1 cellular context compared by ENCODE assay signal in the genomic region with DNA sequence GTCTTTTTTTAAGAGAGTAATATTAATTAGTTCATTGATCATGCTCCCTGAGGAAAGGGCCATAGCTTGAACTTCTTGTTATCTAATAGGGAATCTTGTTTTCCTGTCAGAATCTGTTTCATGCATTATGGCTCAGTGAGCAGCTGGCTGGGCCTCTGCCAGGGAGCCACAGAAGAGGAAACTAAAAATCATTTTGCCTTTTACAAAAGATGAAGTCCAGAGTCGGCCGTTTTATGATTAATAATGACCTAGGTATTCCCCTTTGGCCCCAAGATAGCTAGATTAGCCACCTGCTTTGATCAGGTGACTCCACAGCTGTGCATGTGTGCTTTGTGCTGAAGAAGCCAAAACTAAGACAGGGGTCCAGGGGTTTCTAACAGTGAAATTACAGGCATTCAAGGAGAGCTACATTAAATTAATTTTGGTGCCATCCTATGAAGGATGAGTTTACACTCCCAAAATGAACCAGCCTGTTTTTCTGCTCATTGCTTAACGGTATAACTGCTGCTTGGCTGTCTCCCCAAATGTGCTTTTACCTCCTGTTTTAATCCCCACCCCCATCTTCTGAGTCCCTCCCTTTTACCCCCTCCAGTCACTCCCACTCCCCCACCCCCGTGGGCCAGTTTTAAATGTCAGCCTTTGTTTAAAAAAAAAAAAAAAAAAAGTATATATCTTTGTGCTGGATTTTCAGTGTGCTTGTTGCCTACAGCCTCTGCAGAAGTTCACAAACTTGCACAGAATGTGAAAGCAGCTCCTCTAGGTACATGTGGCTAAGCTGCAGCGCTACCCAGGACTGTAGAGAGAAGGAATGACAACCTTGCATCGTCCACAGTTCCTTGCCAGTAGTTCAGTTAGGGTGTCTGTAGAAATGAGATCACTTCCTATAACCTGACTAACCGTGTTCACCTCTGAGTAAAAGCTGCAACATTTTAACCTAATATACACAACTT.
TF ChIP-seq lines count a peak whose summit lies in the region.

No MANE protein-coding gene starts in this region.

TF ChIP-seq in GM12878, 131 proteins besides CTCF, POLR2A, EP300 and RAD21 (continued from another document and continues in another):
- TF ChIP-seq, protein P1, sequence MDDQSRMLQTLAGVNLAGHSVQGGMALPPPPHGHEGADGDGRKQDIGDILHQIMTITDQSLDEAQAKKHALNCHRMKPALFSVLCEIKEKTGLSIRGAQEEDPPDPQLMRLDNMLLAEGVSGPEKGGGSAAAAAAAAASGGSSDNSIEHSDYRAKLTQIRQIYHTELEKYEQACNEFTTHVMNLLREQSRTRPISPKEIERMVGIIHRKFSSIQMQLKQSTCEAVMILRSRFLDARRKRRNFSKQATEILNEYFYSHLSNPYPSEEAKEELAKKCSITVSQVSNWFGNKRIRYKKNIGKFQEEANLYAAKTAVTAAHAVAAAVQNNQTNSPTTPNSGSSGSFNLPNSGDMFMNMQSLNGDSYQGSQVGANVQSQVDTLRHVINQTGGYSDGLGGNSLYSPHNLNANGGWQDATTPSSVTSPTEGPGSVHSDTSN (IDR thresholded peaks at IDR 0.05; ENCODE audit: insufficient replicate concordance, low read depth, low read length) = peak; percentile 9
- no peak; the same call in 1 of the 2 replicates for TF ChIP-seq MTA3 (IDR thresholded peaks at IDR 0.05; ENCODE audit: borderline replicate concordance, low read length)
- no peak for TF ChIP-seq FOXK2 (IDR thresholded peaks at IDR 0.05)
- TF ChIP-seq, protein P2, sequence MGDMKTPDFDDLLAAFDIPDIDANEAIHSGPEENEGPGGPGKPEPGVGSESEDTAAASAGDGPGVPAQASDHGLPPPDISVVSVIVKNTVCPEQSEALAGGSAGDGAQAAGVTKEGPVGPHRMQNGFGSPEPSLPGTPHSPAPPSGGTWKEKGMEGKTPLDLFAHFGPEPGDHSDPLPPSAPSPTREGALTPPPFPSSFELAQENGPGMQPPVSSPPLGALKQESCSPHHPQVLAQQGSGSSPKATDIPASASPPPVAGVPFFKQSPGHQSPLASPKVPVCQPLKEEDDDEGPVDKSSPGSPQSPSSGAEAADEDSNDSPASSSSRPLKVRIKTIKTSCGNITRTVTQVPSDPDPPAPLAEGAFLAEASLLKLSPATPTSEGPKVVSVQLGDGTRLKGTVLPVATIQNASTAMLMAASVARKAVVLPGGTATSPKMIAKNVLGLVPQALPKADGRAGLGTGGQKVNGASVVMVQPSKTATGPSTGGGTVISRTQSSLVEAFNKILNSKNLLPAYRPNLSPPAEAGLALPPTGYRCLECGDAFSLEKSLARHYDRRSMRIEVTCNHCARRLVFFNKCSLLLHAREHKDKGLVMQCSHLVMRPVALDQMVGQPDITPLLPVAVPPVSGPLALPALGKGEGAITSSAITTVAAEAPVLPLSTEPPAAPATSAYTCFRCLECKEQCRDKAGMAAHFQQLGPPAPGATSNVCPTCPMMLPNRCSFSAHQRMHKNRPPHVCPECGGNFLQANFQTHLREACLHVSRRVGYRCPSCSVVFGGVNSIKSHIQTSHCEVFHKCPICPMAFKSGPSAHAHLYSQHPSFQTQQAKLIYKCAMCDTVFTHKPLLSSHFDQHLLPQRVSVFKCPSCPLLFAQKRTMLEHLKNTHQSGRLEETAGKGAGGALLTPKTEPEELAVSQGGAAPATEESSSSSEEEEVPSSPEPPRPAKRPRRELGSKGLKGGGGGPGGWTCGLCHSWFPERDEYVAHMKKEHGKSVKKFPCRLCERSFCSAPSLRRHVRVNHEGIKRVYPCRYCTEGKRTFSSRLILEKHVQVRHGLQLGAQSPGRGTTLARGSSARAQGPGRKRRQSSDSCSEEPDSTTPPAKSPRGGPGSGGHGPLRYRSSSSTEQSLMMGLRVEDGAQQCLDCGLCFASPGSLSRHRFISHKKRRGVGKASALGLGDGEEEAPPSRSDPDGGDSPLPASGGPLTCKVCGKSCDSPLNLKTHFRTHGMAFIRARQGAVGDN (IDR thresholded peaks at IDR 0.05) = peak; percentile 96
- TF ChIP-seq, protein P3, sequence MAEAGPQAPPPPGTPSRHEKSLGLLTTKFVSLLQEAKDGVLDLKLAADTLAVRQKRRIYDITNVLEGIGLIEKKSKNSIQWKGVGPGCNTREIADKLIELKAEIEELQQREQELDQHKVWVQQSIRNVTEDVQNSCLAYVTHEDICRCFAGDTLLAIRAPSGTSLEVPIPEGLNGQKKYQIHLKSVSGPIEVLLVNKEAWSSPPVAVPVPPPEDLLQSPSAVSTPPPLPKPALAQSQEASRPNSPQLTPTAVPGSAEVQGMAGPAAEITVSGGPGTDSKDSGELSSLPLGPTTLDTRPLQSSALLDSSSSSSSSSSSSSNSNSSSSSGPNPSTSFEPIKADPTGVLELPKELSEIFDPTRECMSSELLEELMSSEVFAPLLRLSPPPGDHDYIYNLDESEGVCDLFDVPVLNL (IDR thresholded peaks at IDR 0.05; ENCODE audit: low read depth, low read length) = no peak
- TF ChIP-seq, protein P4, sequence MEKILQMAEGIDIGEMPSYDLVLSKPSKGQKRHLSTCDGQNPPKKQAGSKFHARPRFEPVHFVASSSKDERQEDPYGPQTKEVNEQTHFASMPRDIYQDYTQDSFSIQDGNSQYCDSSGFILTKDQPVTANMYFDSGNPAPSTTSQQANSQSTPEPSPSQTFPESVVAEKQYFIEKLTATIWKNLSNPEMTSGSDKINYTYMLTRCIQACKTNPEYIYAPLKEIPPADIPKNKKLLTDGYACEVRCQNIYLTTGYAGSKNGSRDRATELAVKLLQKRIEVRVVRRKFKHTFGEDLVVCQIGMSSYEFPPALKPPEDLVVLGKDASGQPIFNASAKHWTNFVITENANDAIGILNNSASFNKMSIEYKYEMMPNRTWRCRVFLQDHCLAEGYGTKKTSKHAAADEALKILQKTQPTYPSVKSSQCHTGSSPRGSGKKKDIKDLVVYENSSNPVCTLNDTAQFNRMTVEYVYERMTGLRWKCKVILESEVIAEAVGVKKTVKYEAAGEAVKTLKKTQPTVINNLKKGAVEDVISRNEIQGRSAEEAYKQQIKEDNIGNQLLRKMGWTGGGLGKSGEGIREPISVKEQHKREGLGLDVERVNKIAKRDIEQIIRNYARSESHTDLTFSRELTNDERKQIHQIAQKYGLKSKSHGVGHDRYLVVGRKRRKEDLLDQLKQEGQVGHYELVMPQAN (conservative IDR thresholded peaks at IDR 0.05) = 0 out of 2 replicates have a peak, but pooled peaks have one; percentile 29
- TF ChIP-seq JUNB (IDR thresholded peaks at IDR 0.05) = peak; percentile 47
- peak; percentile 50; the same call in 1 of the 2 replicates for TF ChIP-seq DPF2 (IDR thresholded peaks at IDR 0.05)
- TF ChIP-seq ZNF24 (IDR thresholded peaks at IDR 0.05) = no peak
- TF ChIP-seq FOXM1 (IDR thresholded peaks at IDR 0.05; ENCODE audit: low read depth, low read length) = peak; percentile 92
- no peak for TF ChIP-seq FOS (IDR thresholded peaks at IDR 0.05; ENCODE audit: borderline replicate concordance, extremely low read depth, insufficient read length)
- TF ChIP-seq, protein P5, sequence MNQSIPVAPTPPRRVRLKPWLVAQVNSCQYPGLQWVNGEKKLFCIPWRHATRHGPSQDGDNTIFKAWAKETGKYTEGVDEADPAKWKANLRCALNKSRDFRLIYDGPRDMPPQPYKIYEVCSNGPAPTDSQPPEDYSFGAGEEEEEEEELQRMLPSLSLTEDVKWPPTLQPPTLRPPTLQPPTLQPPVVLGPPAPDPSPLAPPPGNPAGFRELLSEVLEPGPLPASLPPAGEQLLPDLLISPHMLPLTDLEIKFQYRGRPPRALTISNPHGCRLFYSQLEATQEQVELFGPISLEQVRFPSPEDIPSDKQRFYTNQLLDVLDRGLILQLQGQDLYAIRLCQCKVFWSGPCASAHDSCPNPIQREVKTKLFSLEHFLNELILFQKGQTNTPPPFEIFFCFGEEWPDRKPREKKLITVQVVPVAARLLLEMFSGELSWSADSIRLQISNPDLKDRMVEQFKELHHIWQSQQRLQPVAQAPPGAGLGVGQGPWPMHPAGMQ (IDR thresholded peaks at IDR 0.05; ENCODE audit: borderline replicate concordance) = no peak
- TF ChIP-seq SIN3A (IDR thresholded peaks at IDR 0.05; ENCODE audit: low read depth, low read length) = no peak
- TF ChIP-seq ZNF622 (IDR thresholded peaks at IDR 0.05) = no peak
- TF ChIP-seq CBFB (IDR thresholded peaks at IDR 0.05; ENCODE audit: low read depth) = 0 out of 2 replicates have a peak, but pooled peaks have one; percentile 13
- no peak for TF ChIP-seq SIX5 (IDR thresholded peaks at IDR 0.05; ENCODE audit: low read depth, low read length, severe bottlenecking)
- no peak for TF ChIP-seq SUZ12 (IDR thresholded peaks at IDR 0.05; ENCODE audit: unreplicated experiment)
- peak; percentile 51; the same call in 1 of the 2 replicates for TF ChIP-seq TAF1 (IDR thresholded peaks at IDR 0.05; ENCODE audit: borderline replicate concordance, low read depth, low read length)
- TF ChIP-seq CHD1 (IDR thresholded peaks at IDR 0.05; ENCODE audit: low read depth, low read length) = no peak
- peak; percentile 80 for TF ChIP-seq ATF7 (IDR thresholded peaks at IDR 0.05; ENCODE audit: low read depth)
- TF ChIP-seq YBX1 (IDR thresholded peaks at IDR 0.05) = no peak
- peak; percentile 36 for TF ChIP-seq SP1 (IDR thresholded peaks at IDR 0.05; ENCODE audit: low read depth, low read length)
- peak; percentile 88 to 89 for TF ChIP-seq BHLHE40 (IDR thresholded peaks at IDR 0.05; ENCODE audit: borderline replicate concordance in 1 of 2, low read depth in 2 of 2, low read length in 1 of 2)
- TF ChIP-seq ZNF207 (IDR thresholded peaks at IDR 0.05; ENCODE audit: borderline replicate concordance) = no peak
- TF ChIP-seq, protein P6, sequence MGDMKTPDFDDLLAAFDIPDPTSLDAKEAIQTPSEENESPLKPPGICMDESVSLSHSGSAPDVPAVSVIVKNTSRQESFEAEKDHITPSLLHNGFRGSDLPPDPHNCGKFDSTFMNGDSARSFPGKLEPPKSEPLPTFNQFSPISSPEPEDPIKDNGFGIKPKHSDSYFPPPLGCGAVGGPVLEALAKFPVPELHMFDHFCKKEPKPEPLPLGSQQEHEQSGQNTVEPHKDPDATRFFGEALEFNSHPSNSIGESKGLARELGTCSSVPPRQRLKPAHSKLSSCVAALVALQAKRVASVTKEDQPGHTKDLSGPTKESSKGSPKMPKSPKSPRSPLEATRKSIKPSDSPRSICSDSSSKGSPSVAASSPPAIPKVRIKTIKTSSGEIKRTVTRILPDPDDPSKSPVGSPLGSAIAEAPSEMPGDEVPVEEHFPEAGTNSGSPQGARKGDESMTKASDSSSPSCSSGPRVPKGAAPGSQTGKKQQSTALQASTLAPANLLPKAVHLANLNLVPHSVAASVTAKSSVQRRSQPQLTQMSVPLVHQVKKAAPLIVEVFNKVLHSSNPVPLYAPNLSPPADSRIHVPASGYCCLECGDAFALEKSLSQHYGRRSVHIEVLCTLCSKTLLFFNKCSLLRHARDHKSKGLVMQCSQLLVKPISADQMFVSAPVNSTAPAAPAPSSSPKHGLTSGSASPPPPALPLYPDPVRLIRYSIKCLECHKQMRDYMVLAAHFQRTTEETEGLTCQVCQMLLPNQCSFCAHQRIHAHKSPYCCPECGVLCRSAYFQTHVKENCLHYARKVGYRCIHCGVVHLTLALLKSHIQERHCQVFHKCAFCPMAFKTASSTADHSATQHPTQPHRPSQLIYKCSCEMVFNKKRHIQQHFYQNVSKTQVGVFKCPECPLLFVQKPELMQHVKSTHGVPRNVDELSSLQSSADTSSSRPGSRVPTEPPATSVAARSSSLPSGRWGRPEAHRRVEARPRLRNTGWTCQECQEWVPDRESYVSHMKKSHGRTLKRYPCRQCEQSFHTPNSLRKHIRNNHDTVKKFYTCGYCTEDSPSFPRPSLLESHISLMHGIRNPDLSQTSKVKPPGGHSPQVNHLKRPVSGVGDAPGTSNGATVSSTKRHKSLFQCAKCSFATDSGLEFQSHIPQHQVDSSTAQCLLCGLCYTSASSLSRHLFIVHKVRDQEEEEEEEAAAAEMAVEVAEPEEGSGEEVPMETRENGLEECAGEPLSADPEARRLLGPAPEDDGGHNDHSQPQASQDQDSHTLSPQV (IDR thresholded peaks at IDR 0.05) = peak; percentile 85; the same call in 1 of the 2 replicates
- TF ChIP-seq, protein P7, sequence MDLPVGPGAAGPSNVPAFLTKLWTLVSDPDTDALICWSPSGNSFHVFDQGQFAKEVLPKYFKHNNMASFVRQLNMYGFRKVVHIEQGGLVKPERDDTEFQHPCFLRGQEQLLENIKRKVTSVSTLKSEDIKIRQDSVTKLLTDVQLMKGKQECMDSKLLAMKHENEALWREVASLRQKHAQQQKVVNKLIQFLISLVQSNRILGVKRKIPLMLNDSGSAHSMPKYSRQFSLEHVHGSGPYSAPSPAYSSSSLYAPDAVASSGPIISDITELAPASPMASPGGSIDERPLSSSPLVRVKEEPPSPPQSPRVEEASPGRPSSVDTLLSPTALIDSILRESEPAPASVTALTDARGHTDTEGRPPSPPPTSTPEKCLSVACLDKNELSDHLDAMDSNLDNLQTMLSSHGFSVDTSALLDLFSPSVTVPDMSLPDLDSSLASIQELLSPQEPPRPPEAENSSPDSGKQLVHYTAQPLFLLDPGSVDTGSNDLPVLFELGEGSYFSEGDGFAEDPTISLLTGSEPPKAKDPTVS (IDR thresholded peaks at IDR 0.05; ENCODE audit: low read depth, low read length) = no peak
- TF ChIP-seq SUPT20H (IDR thresholded peaks at IDR 0.05; ENCODE audit: borderline replicate concordance, control insufficient read depth, low read depth, low read length) = no peak
- peak; percentile 53; the same call in 1 of the 2 replicates for TF ChIP-seq NBN (IDR thresholded peaks at IDR 0.05)
- TF ChIP-seq, protein P8, sequence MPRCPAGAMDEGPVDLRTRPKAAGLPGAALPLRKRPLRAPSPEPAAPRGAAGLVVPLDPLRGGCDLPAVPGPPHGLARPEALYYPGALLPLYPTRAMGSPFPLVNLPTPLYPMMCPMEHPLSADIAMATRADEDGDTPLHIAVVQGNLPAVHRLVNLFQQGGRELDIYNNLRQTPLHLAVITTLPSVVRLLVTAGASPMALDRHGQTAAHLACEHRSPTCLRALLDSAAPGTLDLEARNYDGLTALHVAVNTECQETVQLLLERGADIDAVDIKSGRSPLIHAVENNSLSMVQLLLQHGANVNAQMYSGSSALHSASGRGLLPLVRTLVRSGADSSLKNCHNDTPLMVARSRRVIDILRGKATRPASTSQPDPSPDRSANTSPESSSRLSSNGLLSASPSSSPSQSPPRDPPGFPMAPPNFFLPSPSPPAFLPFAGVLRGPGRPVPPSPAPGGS (IDR thresholded peaks at IDR 0.05; ENCODE audit: borderline replicate concordance, insufficient read depth, low read depth, low read length, poor library complexity, severe bottlenecking) = peak; percentile 44
- TF ChIP-seq, protein P9, sequence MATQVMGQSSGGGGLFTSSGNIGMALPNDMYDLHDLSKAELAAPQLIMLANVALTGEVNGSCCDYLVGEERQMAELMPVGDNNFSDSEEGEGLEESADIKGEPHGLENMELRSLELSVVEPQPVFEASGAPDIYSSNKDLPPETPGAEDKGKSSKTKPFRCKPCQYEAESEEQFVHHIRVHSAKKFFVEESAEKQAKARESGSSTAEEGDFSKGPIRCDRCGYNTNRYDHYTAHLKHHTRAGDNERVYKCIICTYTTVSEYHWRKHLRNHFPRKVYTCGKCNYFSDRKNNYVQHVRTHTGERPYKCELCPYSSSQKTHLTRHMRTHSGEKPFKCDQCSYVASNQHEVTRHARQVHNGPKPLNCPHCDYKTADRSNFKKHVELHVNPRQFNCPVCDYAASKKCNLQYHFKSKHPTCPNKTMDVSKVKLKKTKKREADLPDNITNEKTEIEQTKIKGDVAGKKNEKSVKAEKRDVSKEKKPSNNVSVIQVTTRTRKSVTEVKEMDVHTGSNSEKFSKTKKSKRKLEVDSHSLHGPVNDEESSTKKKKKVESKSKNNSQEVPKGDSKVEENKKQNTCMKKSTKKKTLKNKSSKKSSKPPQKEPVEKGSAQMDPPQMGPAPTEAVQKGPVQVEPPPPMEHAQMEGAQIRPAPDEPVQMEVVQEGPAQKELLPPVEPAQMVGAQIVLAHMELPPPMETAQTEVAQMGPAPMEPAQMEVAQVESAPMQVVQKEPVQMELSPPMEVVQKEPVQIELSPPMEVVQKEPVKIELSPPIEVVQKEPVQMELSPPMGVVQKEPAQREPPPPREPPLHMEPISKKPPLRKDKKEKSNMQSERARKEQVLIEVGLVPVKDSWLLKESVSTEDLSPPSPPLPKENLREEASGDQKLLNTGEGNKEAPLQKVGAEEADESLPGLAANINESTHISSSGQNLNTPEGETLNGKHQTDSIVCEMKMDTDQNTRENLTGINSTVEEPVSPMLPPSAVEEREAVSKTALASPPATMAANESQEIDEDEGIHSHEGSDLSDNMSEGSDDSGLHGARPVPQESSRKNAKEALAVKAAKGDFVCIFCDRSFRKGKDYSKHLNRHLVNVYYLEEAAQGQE (IDR thresholded peaks at IDR 0.05; ENCODE audit: low read depth, low read length) = no peak
